ENCODE assay signal across 8 cellular contexts in the genomic region with DNA sequence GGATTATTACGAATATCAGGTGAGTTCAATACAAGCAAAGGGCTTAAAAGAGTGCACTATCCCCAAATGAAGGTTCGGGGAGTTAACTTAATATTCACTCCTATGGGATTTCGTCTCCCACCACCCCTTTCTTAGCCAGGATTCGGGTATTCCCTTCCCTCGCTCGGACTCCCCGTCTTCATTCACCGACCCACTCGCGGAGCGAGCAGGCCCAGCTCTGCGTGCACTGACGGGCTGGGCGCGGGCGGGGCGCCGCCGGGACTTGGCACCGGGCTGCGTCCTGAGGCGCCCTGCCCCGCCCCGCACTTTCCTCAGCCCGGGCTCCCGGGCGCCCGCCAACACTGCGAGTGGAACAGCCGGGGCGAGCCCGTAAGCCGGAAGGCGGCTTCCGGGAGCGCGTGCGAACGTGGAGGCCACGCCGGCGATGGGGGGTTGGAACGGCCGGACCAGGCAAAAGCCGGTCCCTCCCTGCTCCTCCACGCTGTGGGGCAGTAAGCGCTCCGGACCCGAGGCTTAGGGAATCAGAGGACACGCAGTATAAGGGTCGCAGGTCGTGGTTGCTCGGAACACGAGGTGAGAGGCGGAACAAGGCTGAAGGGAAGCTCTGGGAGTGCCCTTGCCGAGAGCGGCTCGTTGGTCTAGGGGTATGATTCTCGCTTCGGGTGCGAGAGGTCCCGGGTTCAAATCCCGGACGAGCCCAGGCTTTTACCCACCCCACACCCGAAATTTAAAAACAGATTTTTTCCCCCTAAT. TPM values are rescaled to one million over a fixed set of nuclear protein-coding genes. Genes with fewer than 3 reads are reported as not detected.
DNase-seq lines count a peak whose midpoint lies in the region; ATAC-seq and TF ChIP-seq lines count a peak whose summit lies in the region.

No MANE protein-coding gene starts in this region.

- ATAC-seq in GM18502 (IDR thresholded peaks at IDR 0.05; ENCODE audit: poor library complexity, unreplicated experiment), result peak; percentile 60
- peak; percentile 50 for ATAC-seq in HG02938 (IDR thresholded peaks at IDR 0.05; ENCODE audit: unreplicated experiment)

- peak overlapping the region; percentile 95 for H2AFZ ChIP-seq in hepatocyte

- H3K27ac ChIP-seq in hepatocyte, result peak overlapping the region; percentile 96

- peaks cover 8% of the 10 kb centered on the region for H3K4me1 ChIP-seq in hepatocyte (ENCODE audit: insufficient read depth)

- WGBS in hepatocyte (ENCODE audit: low lambda C conversion rate, missing lambda C conversion rate), result under 1% methylated on average over 52 of the region's 65 CpGs

- peak overlapping the region; percentile 89 for H3K4me2 ChIP-seq in hepatocyte

- peak; percentile 95 for DNase-seq in NCI-H1694 treated with DMSO at 0.1 percent for 48 hours (lab: John Stamatoyannopoulos, UW)
- DNase-seq in T-helper 2 cell, result peak; percentile 54 to 85 (median 81)
- DNase-seq in anterior cingulate cortex (lab: John Stamatoyannopoulos, UW), result peak; percentile 51 to 96 (median 84)
- peak; percentile 93 for DNase-seq in hepatocyte (ENCODE audit: low spot score)
- DNase-seq in retinal pigment epithelial cell (ENCODE audit: low read depth), result no peak
- DNase-seq in GM19240 (ENCODE audit: insufficient read length, low spot score), result no peak

- TF ChIP-seq CTCF in hepatocyte (IDR thresholded peaks at IDR 0.05; ENCODE audit: poor library complexity) (no peak), retinal pigment epithelial cell (conservative IDR thresholded peaks at IDR 0.05; ENCODE audit: low read depth, low read length) (no peak)

- H3K79me2 ChIP-seq in hepatocyte, result no peaks in the 10 kb centered on the region

- no peaks in the 10 kb centered on the region for H4K20me1 ChIP-seq in hepatocyte (ENCODE audit: insufficient read depth, poor library complexity, severe bottlenecking)

- H3K9me3 ChIP-seq in hepatocyte (ENCODE audit: low read depth), result no peaks in the 10 kb centered on the region

- H3K27me3 ChIP-seq in hepatocyte, result no peaks in the 10 kb centered on the region

- H3K4me3 ChIP-seq in hepatocyte (peak overlapping the region; percentile 97), retinal pigment epithelial cell (ENCODE audit: low read length) (peak overlapping the region; percentile 95)

- no peaks in the 10 kb centered on the region for H3K9me2 ChIP-seq in hepatocyte (replicated peaks; ENCODE audit: insufficient read depth)

- no peaks in the 10 kb centered on the region for H3K36me3 ChIP-seq in hepatocyte (replicated peaks; ENCODE audit: insufficient read depth, low read depth)

RNA-seq across cellular contexts. Expression of a gene that starts 7.5 kb away (rescaled TPM):
- 147 and 176 TPM in 2 replicates for total RNA-seq in hepatocyte
- 202 and 245 TPM in 2 replicates for polyA plus RNA-seq in hepatocyte

Comparison
In these comparisons a context has a peak if more than half of its experiments do, and no peak if none do; other contexts are left out.
1. DNase-seq: peak in NCI-H1694 treated with DMSO at 0.1 percent for 48 hours (single experiment), T-helper 2 cell (5 of 5), anterior cingulate cortex (58 of 58) and hepatocyte (single experiment); none in retinal pigment epithelial cell (single experiment) and GM19240 (single experiment).